16 cellular contexts compared by ENCODE assay signal in genomic region chr14:54138354-54139038, GRCh38.
"Had no signal": no experiment of that assay in that cellular context is flagged by ENCODE, and none has a peak within 500 bp of the region (broad histone marks: within the 10 kb centered on the region; RNA-seq: fewer than 3 reads in every experiment).

No MANE protein-coding gene starts in this region.

- H3K9me3 ChIP-seq: esophagus muscularis mucosa, gastrocnemius medialis, heart right ventricle, left ventricle myocardium inferior, right atrium auricular region, transverse colon had no signal

- H3K27ac ChIP-seq: esophagus muscularis mucosa, gastrocnemius medialis, heart right ventricle, left ventricle myocardium inferior, parathyroid adenoma, right atrium auricular region, transverse colon had no signal

- H3K4me3 ChIP-seq: esophagus muscularis mucosa, gastrocnemius medialis, heart right ventricle, left ventricle myocardium inferior, right atrium auricular region, smooth muscle cell, transverse colon had no signal

- DNase-seq: activated B cell treated with CpG ODN at 0.5 μM for 24 hours; activated CD4-positive, alpha-beta T cell treated with anti-CD3 and anti-CD28 coated beads, Interleukin-2, amount 10 ng/mL, durations not matched to agents 24 days and 14 days; activated naive CD4-positive, alpha-beta T cell treated with Interleukin-2 at 50 U/mL for 16 hours; activated naive CD8-positive, alpha-beta T cell treated with anti-CD3 and anti-CD28 coated beads, Interleukin-2, amount 50 U/mL, for 24 hours; gastrocnemius medialis; heart right ventricle; islet precursor cell; left ventricle myocardium inferior; naive B cell; T-helper 17 cell; transverse colon had no signal

- H3K27me3 ChIP-seq: esophagus muscularis mucosa, gastrocnemius medialis, heart right ventricle, right atrium auricular region, transverse colon had no signal

- H3K9ac ChIP-seq: parathyroid adenoma had no signal

- H3K4me1 ChIP-seq: esophagus muscularis mucosa, gastrocnemius medialis, heart right ventricle, left ventricle myocardium inferior, parathyroid adenoma, right atrium auricular region, transverse colon had no signal

- H3K4me2 ChIP-seq: smooth muscle cell had no signal

- H3K36me3 ChIP-seq: esophagus muscularis mucosa, gastrocnemius medialis, heart right ventricle, left ventricle myocardium inferior, right atrium auricular region, transverse colon had no signal

- H2AFZ ChIP-seq: parathyroid adenoma had no signal

- ATAC-seq: activated naive CD8-positive, alpha-beta T cell treated with anti-CD3 and anti-CD28 coated beads, Interleukin-2, amount 50 U/mL, for 24 hours; gastrocnemius medialis; heart right ventricle; stimulated activated effector memory CD8-positive, alpha-beta T cell treated with anti-CD3 and anti-CD28 coated beads, Interleukin-12 subunit alpha, Interleukin-12 subunit beta, amount 100 ng/mL, for 72 hours; T-helper 17 cell had no signal

- H3K79me2 ChIP-seq: parathyroid adenoma had no signal
